In genomic region chr2:8484502-8485283, GRCh38 we compare ENCODE assay signal across 16 cellular contexts.
"Had no signal": no experiment of that assay in that cellular context is flagged by ENCODE, and none has a peak within 500 bp of the region (broad histone marks: within the 10 kb centered on the region; RNA-seq: fewer than 3 reads in every experiment).

No MANE protein-coding gene starts in this region.

- H3K27ac ChIP-seq: body of pancreas, neural progenitor cell, parathyroid adenoma, stomach, thoracic aorta had no signal

- H3K4me2 ChIP-seq: neural progenitor cell had no signal

- H3K9me3 ChIP-seq: body of pancreas, stomach, thoracic aorta had no signal

- H3K27ac Mint-ChIP-seq: activated T-helper 1 cell treated with anti-CD3 and anti-CD28 coated beads, Interleukin-12 subunit alpha, Interleukin-12 subunit beta, Interleukin-2, Interleukin-4 antibody, amounts not matched to agents 30 ng/mL and 10 ng/mL and 1 ng/mL, durations not matched to agents 14 hours and 24 hours and 36 hours; neural progenitor cell had no signal

- H3K27me3 ChIP-seq: body of pancreas, neural progenitor cell had no signal

- H3K9me3 Mint-ChIP-seq: activated T-helper 1 cell treated with anti-CD3 and anti-CD28 coated beads, Interleukin-12 subunit alpha, Interleukin-12 subunit beta, Interleukin-2, Interleukin-4 antibody, amounts not matched to agents 30 ng/mL and 10 ng/mL and 1 ng/mL, durations not matched to agents 14 hours and 24 hours and 36 hours had no signal

- DNase-seq: activated CD4-positive, alpha-beta T cell treated with anti-CD3 and anti-CD28 coated beads for 4 hours; activated naive CD4-positive, alpha-beta T cell treated with anti-CD3 and anti-CD28 coated beads, Interleukin-2, amount 50 U/mL, for 16 hours; body of pancreas; kidney; left ventricle myocardium superior; mesendoderm; retina; stimulated activated CD4-positive, alpha-beta T cell treated with anti-CD3 and anti-CD28 coated beads, Interleukin-15, amount 100 ng/mL, for 24 hours; stimulated activated CD4-positive, alpha-beta T cell treated with anti-CD3 and anti-CD28 coated beads, Interleukin-4, amount 100 ng/mL, for 24 hours; stomach; SW 1271; T-helper 9 cell had no signal

- H3K36me3 ChIP-seq: neural progenitor cell, stomach, thoracic aorta had no signal

- H2AFZ ChIP-seq: neural progenitor cell, parathyroid adenoma had no signal

- H3K4me3 Mint-ChIP-seq: activated T-helper 1 cell treated with anti-CD3 and anti-CD28 coated beads, Interleukin-12 subunit alpha, Interleukin-12 subunit beta, Interleukin-2, Interleukin-4 antibody, amounts not matched to agents 30 ng/mL and 10 ng/mL and 1 ng/mL, durations not matched to agents 14 hours and 24 hours and 36 hours; neural progenitor cell had no signal

- H3K4me3 ChIP-seq: body of pancreas, neural progenitor cell, stomach, thoracic aorta had no signal

- H3K9ac ChIP-seq: neural progenitor cell, parathyroid adenoma had no signal

- H3K36me3 Mint-ChIP-seq: neural progenitor cell had no signal

- ATAC-seq: body of pancreas, left ventricle myocardium superior had no signal
